3 cellular contexts compared by ENCODE assay signal in genomic region chr15:80179966-80180365, GRCh38.
TF ChIP-seq lines count a peak whose summit lies in the region.

No MANE protein-coding gene starts in this region.

TF ChIP-seq in SK-N-SH, 30 proteins besides CTCF, POLR2A, EP300 and RAD21:
- TF ChIP-seq RXRA (IDR thresholded peaks at IDR 0.05; ENCODE audit: borderline replicate concordance, low read depth) (no peak), RCOR1 (IDR thresholded peaks at IDR 0.05; ENCODE audit: low read length) (no peak), RFX5 (IDR thresholded peaks at IDR 0.05; ENCODE audit: low read length) (no peak), USF2 (IDR thresholded peaks at IDR 0.05; ENCODE audit: borderline replicate concordance, low read depth, low read length) (no peak), FOXJ3 (CRISPR knock-in tag; IDR thresholded peaks at IDR 0.05) (no peak)

TF ChIP-seq in SK-N-SH treated with all-trans-retinoic acid at 6 μM for 48 hours, 23 proteins besides CTCF, POLR2A, EP300 and RAD21:
- TF ChIP-seq ISL1 (CRISPR knock-in tag; IDR thresholded peaks at IDR 0.05) (no peak), TSHZ2 (CRISPR knock-in tag; IDR thresholded peaks at IDR 0.05) (no peak), ZFP3 (CRISPR knock-in tag; IDR thresholded peaks at IDR 0.05) (no peak), ZC3H10 (CRISPR knock-in tag; IDR thresholded peaks at IDR 0.05) (no peak), CREB5 (CRISPR knock-in tag; IDR thresholded peaks at IDR 0.05; ENCODE audit: low read depth) (no peak), ZNF565 (CRISPR knock-in tag; conservative IDR thresholded peaks at IDR 0.05; ENCODE audit: low read depth) (no peak), POU6F1 (CRISPR knock-in tag; IDR thresholded peaks at IDR 0.05; ENCODE audit: borderline replicate concordance, low read depth) (no peak)

TF ChIP-seq in K562, 482 proteins besides CTCF, POLR2A, EP300 and RAD21:
- TF ChIP-seq ESRRB (CRISPR knock-in tag; IDR thresholded peaks at IDR 0.05; ENCODE audit: borderline replicate concordance), result no peak
- no peak for TF ChIP-seq ZNF507 (tag; conservative IDR thresholded peaks at IDR 0.05)
- TF ChIP-seq ZNF311 (CRISPR knock-in tag; IDR thresholded peaks at IDR 0.05), result no peak
- TF ChIP-seq THRB (CRISPR knock-in tag; conservative IDR thresholded peaks at IDR 0.05), result no peak
- 0 out of 2 replicates have a peak, but pooled peaks have one; percentile 23 for TF ChIP-seq RBFOX2 (IDR thresholded peaks at IDR 0.05; ENCODE audit: low read depth, low read length)
- TF ChIP-seq FOXP1 (CRISPR knock-in tag; IDR thresholded peaks at IDR 0.05), result no peak
- no peak for TF ChIP-seq STAT6 (CRISPR knock-in tag; IDR thresholded peaks at IDR 0.05)
